In the genomic region with DNA sequence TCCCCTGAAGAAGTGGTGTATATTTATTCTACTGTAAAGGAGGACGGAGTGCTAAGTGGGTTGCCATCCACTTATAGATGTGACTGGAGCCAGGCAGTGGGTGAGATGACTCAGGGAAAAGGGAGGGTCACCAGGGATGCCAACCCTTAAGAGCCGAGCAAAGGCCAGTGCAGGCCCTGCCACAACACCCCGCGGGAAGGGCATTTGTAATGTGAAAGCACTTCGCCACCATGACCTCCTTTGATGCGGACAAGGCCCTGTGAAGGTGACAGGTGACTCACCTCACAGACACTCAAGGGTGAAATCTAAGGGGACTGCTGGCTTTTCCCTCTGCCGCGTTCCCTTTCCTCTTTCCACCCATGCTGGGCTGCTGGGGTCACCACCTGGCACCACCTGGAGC, we compare ENCODE assay signal across 13 cellular contexts. TPM values are rescaled to one million over a fixed set of nuclear protein-coding genes. Genes with fewer than 3 reads are reported as not detected.
DNase-seq lines count a peak whose midpoint lies in the region; ATAC-seq and TF ChIP-seq lines count a peak whose summit lies in the region.
"Had no signal": no experiment of that assay in that cellular context is flagged by ENCODE, and none has a peak within 500 bp of the region (broad histone marks: within the 10 kb centered on the region; RNA-seq: fewer than 3 reads in every experiment).

No MANE protein-coding gene starts in this region.

- no peak overlapping the region for H3K4me3 ChIP-seq in thoracic aorta

- no peaks in the 10 kb centered on the region for H3K27me3 ChIP-seq in thoracic aorta (replicated peaks; ENCODE audit: insufficient read depth)

- H3K27ac ChIP-seq in RWPE1 (peak overlapping the region; percentile 58), thoracic aorta (peak overlapping the region; percentile 92 to 98)

- H3K4me3 Mint-ChIP-seq in activated T-cell treated with anti-CD3 and anti-CD28 coated beads, Interleukin-2, amount 50 U/mL, for 72 hours = peak overlapping the region in 1 of 2 donors; percentile 4
- H3K4me3 Mint-ChIP-seq: activated naive CD4-positive, alpha-beta T cell treated with anti-CD3 and anti-CD28 coated beads, Interleukin-2, amount 50 U/mL, for 24 hours had no signal

- H3K4me1 Mint-ChIP-seq in activated T-cell treated with anti-CD3 and anti-CD28 coated beads, Interleukin-2, amount 50 U/mL, for 72 hours (ENCODE audit: low read depth) = peaks cover 53% of the 10 kb centered on the region

- H3K27ac Mint-ChIP-seq in activated T-cell treated with anti-CD3 and anti-CD28 coated beads, Interleukin-2, amount 50 U/mL, for 72 hours = no peak overlapping the region
- H3K27ac Mint-ChIP-seq: activated naive CD4-positive, alpha-beta T cell treated with anti-CD3 and anti-CD28 coated beads, Interleukin-2, amount 50 U/mL, for 24 hours had no signal

- no peak for TF ChIP-seq CTCF in RWPE1 (conservative IDR thresholded peaks at IDR 0.05; ENCODE audit: low read depth)
- TF ChIP-seq CTCF in thoracic aorta (IDR thresholded peaks at IDR 0.05) = no peak

- ATAC-seq in activated T-cell treated with anti-CD3 and anti-CD28 coated beads, Interleukin-2, amount 50 U/mL, for 72 hours (replicated peaks in 1 of 2) = peak; percentile 20 to 41
- ATAC-seq in thoracic aorta (ENCODE audit: insufficient number of reproducible peaks, low FRiP score, low read depth) (no peak), GM18870 (IDR thresholded peaks at IDR 0.05; ENCODE audit: unreplicated experiment) (no peak)

- DNase-seq in activated T-cell treated with anti-CD3 and anti-CD28 coated beads, Interleukin-2, amount 50 U/mL, for 72 hours = peak; percentile 42 to 61
- no peak for DNase-seq in activated T-cell treated with anti-CD3 and anti-CD28 coated beads for 4 hours
- no peak for DNase-seq in RWPE1 (ENCODE audit: low spot score)
- DNase-seq in kidney tubule cell (ENCODE audit: low spot score) = peak; percentile 91
- no peak for DNase-seq in thoracic aorta (ENCODE audit: low spot score)
- DNase-seq in central memory CD4-positive, alpha-beta T cell = no peak
- DNase-seq in GM19240 (ENCODE audit: insufficient read length, low spot score) = no peak
- DNase-seq: activated CD4-positive, alpha-beta T cell treated with anti-CD3 and anti-CD28 coated beads, Interleukin-2, amount 50 U/mL, for 1 hour; DND-41; hypothalamus; occipital lobe had no signal

- H3K4me1 ChIP-seq in thoracic aorta (ENCODE audit: control insufficient read depth in 1 of 2, low read depth in 2 of 2) = peaks cover 37 to 83% of the 10 kb centered on the region in 2 donors

- peaks cover 12% of the 10 kb centered on the region for H3K27me3 Mint-ChIP-seq in activated T-cell treated with anti-CD3 and anti-CD28 coated beads, Interleukin-2, amount 50 U/mL, for 72 hours (ENCODE audit: low read depth)

- H3K36me3 ChIP-seq in thoracic aorta = no peaks in the 10 kb centered on the region

- H3K9me3 ChIP-seq in thoracic aorta = no peaks in the 10 kb centered on the region

- H3K9me3 Mint-ChIP-seq in activated T-cell treated with anti-CD3 and anti-CD28 coated beads, Interleukin-2, amount 50 U/mL, for 72 hours = no peaks in the 10 kb centered on the region
- H3K9me3 Mint-ChIP-seq: activated naive CD4-positive, alpha-beta T cell treated with anti-CD3 and anti-CD28 coated beads, Interleukin-2, amount 50 U/mL, for 24 hours had no signal

- H3K36me3 Mint-ChIP-seq in activated T-cell treated with anti-CD3 and anti-CD28 coated beads, Interleukin-2, amount 50 U/mL, for 72 hours (ENCODE audit: insufficient read depth in 2 of 2) = no peaks in the 10 kb centered on the region
- H3K36me3 Mint-ChIP-seq: activated naive CD4-positive, alpha-beta T cell treated with anti-CD3 and anti-CD28 coated beads, Interleukin-2, amount 50 U/mL, for 24 hours had no signal

- POLR2A ChIA-PET in RWPE1 (lab: Yijun Ruan, JAX; ENCODE audit: low non-redundant PET) = no interaction called here

- CTCF ChIA-PET in RWPE1 (lab: Yijun Ruan, JAX) = interaction anchor here (1.9 kb wide), 1 partner anchor 17 kb away, joined by 8 read pairs; no protein-coding TSS in a partner anchor

RNA-seq across cellular contexts. Expression of gene MRPL33, which starts 50.2 kb away (rescaled TPM):
- 10 to 100 TPM; 61.3 to 68.1 TPM for total RNA-seq in activated T-cell treated with anti-CD3 and anti-CD28 coated beads, Interleukin-2, amount 50 U/mL, for 72 hours
- 100 to 1,000 TPM in 1 of 2 donors, 10 to 100 TPM in 1; 99.5 to 118 TPM for total RNA-seq in thoracic aorta

RNA-seq across cellular contexts. Expression of gene SLC4A1AP, which starts 57.6 kb away (rescaled TPM):
- 10 to 100 TPM; 32.3 to 33.8 TPM for total RNA-seq in activated T-cell treated with anti-CD3 and anti-CD28 coated beads, Interleukin-2, amount 50 U/mL, for 72 hours
- 10 to 100 TPM; 19.8 to 23.7 TPM for total RNA-seq in thoracic aorta

RNA-seq across cellular contexts. Expression of gene SUPT7L, which starts 57.9 kb away (rescaled TPM):
- total RNA-seq in activated T-cell treated with anti-CD3 and anti-CD28 coated beads, Interleukin-2, amount 50 U/mL, for 72 hours = 10 to 100 TPM; 45.0 to 48.9 TPM
- 10 to 100 TPM; 30.3 to 34.4 TPM for total RNA-seq in thoracic aorta

Comparison
In these comparisons a context has a peak if more than half of its experiments do, and no peak if none do; other contexts are left out.
1. DNase-seq: peak in activated T-cell treated with anti-CD3 and anti-CD28 coated beads, Interleukin-2, amount 50 U/mL, for 72 hours (2 of 2) and kidney tubule cell (single experiment); none in activated T-cell treated with anti-CD3 and anti-CD28 coated beads for 4 hours (single experiment), RWPE1 (single experiment), thoracic aorta (single experiment), central memory CD4-positive, alpha-beta T cell (single experiment) and GM19240 (single experiment).
2. ATAC-seq: peak in activated T-cell treated with anti-CD3 and anti-CD28 coated beads, Interleukin-2, amount 50 U/mL, for 72 hours (2 of 2); none in thoracic aorta (single experiment) and GM18870 (single experiment).